Comparison of ENCODE assay signal across 27 cellular contexts in genomic region chr2:45913539-45913938, GRCh38.
"Had no signal": no experiment of that assay in that cellular context is flagged by ENCODE, and none has a peak within 500 bp of the region (broad histone marks: within the 10 kb centered on the region; RNA-seq: fewer than 3 reads in every experiment).

No MANE protein-coding gene starts in this region.

- H3K9ac ChIP-seq: parathyroid adenoma had no signal

- H3K27ac ChIP-seq: gastroesophageal sphincter, parathyroid adenoma, right atrium auricular region, stomach, upper lobe of left lung, vagina had no signal

- H3K27me3 ChIP-seq: gastroesophageal sphincter, right atrium auricular region, stomach, thyroid gland, upper lobe of left lung, vagina had no signal

- H3K9me3 ChIP-seq: gastroesophageal sphincter, right atrium auricular region, stomach, thyroid gland, upper lobe of left lung, vagina had no signal

- H3K4me1 ChIP-seq: parathyroid adenoma had no signal

- H3K36me3 ChIP-seq: gastroesophageal sphincter, right atrium auricular region, stomach, thyroid gland, upper lobe of left lung, vagina had no signal

- ATAC-seq: activated CD4-positive, alpha-beta T cell treated with anti-CD3 and anti-CD28 coated beads for 36 hours; activated CD8-positive, alpha-beta memory T cell treated with anti-CD3 and anti-CD28 coated beads, Interleukin-2, amount 10 ng/mL, durations not matched to agents 7 days and 5 days; activated CD8-positive, alpha-beta T cell treated with anti-CD3 and anti-CD28 coated beads, Interleukin-2, amount 10 ng/mL, durations not matched to agents 7 days and 5 days; gastroesophageal sphincter; left colon; naive thymus-derived CD8-positive, alpha-beta T cell; stimulated activated memory B cell treated with anti-CD40 and anti-IgM and Interleukin-4, amounts not matched to agents 10 μg/mL and 1 μg/mL and 100 μg/mL, for 72 hours had no signal

- DNase-seq: activated CD4-positive, alpha-beta T cell treated with anti-CD3 and anti-CD28 coated beads for 36 hours; activated CD4-positive, CD25-positive, alpha-beta regulatory T cell; activated CD8-positive, alpha-beta memory T cell treated with anti-CD3 and anti-CD28 coated beads, Interleukin-2, amount 10 ng/mL, durations not matched to agents 7 days and 5 days; activated CD8-positive, alpha-beta T cell treated with anti-CD3 and anti-CD28 coated beads, Interleukin-2, amount 10 ng/mL, durations not matched to agents 7 days and 5 days; activated effector memory CD4-positive, alpha-beta T cell treated with Interleukin-2 at 50 U/mL for 16 hours; activated naive CD4-positive, alpha-beta T cell treated with Interleukin-2 at 50 U/mL for 16 hours; anterior cingulate cortex; effector memory CD4-positive, alpha-beta T cell; hippocampal formation; immature natural killer cell; kidney; left colon; midbrain; naive thymus-derived CD8-positive, alpha-beta T cell; occipital lobe; stimulated activated CD4-positive, alpha-beta T cell treated with anti-CD3 and anti-CD28 coated beads, Interleukin-1b, Interleukin-23, amount 100 ng/mL, for 48 hours; stimulated activated CD4-positive, alpha-beta T cell treated with anti-CD3 and anti-CD28 coated beads, Interleukin-4, amount 100 ng/mL, for 4 hours; stimulated activated CD8-positive, alpha-beta memory T cell treated with anti-CD3 and anti-CD28 coated beads, Interleukin-4, amount 100 ng/mL, for 48 hours; stomach; thyroid gland; upper lobe of left lung had no signal

- H2AFZ ChIP-seq: parathyroid adenoma had no signal

- H3K4me2 ChIP-seq: smooth muscle cell had no signal

- H3K4me3 ChIP-seq: gastroesophageal sphincter, right atrium auricular region, smooth muscle cell, stomach, thyroid gland, upper lobe of left lung, vagina had no signal
